25 cellular contexts compared by ENCODE assay signal in the genomic region with DNA sequence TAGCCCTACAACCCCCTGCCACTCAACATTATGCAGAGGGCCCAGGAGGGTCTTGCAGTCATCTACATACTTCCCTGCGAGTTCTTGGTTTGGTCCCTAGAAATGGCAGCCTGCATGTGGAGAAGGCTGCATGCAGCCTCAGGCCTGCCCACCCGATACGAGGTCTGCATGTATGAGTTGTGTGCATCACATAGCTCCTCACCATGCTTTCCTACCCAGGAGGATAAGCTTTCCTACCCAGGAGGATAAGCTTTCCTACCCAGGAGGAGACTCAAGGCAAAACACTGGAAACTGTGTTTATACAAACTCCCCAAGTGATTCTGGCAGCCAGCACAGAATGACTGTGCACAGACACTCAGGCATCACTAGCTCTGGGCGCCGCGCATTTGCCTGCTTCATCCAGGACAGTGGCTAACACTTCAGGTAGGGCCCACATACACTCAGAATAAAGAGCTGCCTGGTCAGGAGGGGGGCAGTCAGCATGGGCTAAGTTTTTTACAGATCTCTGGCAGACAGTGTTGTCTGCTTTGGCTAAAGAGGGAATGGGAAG.
DNase-seq lines count a peak whose midpoint lies in the region; ATAC-seq and TF ChIP-seq lines count a peak whose summit lies in the region.
"Had no signal": no experiment of that assay in that cellular context is flagged by ENCODE, and none has a peak within 500 bp of the region (broad histone marks: within the 10 kb centered on the region; RNA-seq: fewer than 3 reads in every experiment).

No MANE protein-coding gene starts in this region.

- H3K4me2 ChIP-seq in Karpas-422 (ENCODE audit: low read depth, low read length, poor library complexity, severe bottlenecking): no peak overlapping the region

- H3K27me3 Mint-ChIP-seq in mesothelial cell of epicardium (ENCODE audit: low read depth) (no peaks in the 10 kb centered on the region), T-cell (peaks cover 0 to 7% of the 10 kb centered on the region in 2 donors)

- no peaks in the 10 kb centered on the region for H4K20me1 ChIP-seq in Karpas-422 (ENCODE audit: insufficient read depth, low read depth, low read length)

- H3K27ac Mint-ChIP-seq in mesothelial cell of epicardium (peak overlapping the region; percentile 60), T-cell (no peak overlapping the region)
- H3K27ac Mint-ChIP-seq: activated CD4-positive, alpha-beta T cell treated with anti-CD3 and anti-CD28 coated beads for 36 hours; CD4-positive, alpha-beta T cell; T-helper 1 cell treated with Interleukin-12 subunit alpha and Interleukin-12 subunit beta and Interleukin-4 antibody, amounts not matched to agents 30 μg/mL and 1 μg/mL, for 36 hours had no signal

- H3K4me3 ChIP-seq in Karpas-422 (ENCODE audit: low read length): no peak overlapping the region
- H3K4me3 ChIP-seq in brain microvascular endothelial cell (ENCODE audit: low read depth, low read length): no peak overlapping the region
- no peak overlapping the region for H3K4me3 ChIP-seq in thyroid gland (replicated peaks in 1 of 3)
- H3K4me3 ChIP-seq in BE2C (ENCODE audit: low read depth, low read length): no peak overlapping the region
- H3K4me3 ChIP-seq: breast epithelium, colonic mucosa, Peyer's patch, SJCRH30, suprapubic skin had no signal

- no peak overlapping the region for H2AFZ ChIP-seq in Karpas-422 (ENCODE audit: low read length)

- CTCF ChIA-PET in T-cell (lab: Charles Lee): no interaction called here

- intact Hi-C loops in thyroid gland (cut with DNase I): no loop called here

- H3K79me2 ChIP-seq in Karpas-422 (ENCODE audit: low read length): no peaks in the 10 kb centered on the region

- TF ChIP-seq POLR2A in thyroid gland (IDR thresholded peaks at IDR 0.05): no peak

- H3K27ac ChIP-seq in Karpas-422 (ENCODE audit: low read length): no peak overlapping the region
- no peak overlapping the region for H3K27ac ChIP-seq in brain microvascular endothelial cell
- peak overlapping the region; percentile 47 to 71 (median 71) for H3K27ac ChIP-seq in thyroid gland
- H3K27ac ChIP-seq: colonic mucosa, SJCRH30, suprapubic skin had no signal

- no peaks in the 10 kb centered on the region for H3K36me3 Mint-ChIP-seq in mesothelial cell of epicardium
- no peaks in the 10 kb centered on the region for H3K36me3 Mint-ChIP-seq in T-cell

- no peak overlapping the region for H3K4me3 Mint-ChIP-seq in mesothelial cell of epicardium
- H3K4me3 Mint-ChIP-seq in T-cell: no peak overlapping the region
- H3K4me3 Mint-ChIP-seq: activated CD4-positive, alpha-beta T cell treated with anti-CD3 and anti-CD28 coated beads for 36 hours; CD4-positive, alpha-beta T cell; effector memory CD8-positive, alpha-beta T cell; T-helper 1 cell treated with Interleukin-12 subunit alpha and Interleukin-12 subunit beta and Interleukin-4 antibody, amounts not matched to agents 30 μg/mL and 1 μg/mL, for 36 hours had no signal

- H3K9ac ChIP-seq in Karpas-422 (ENCODE audit: low read length): no peak overlapping the region

- no peaks in the 10 kb centered on the region for H3K9me2 ChIP-seq in Karpas-422 (replicated peaks; ENCODE audit: insufficient read depth, low read length)

- 74 to 81% methylated on average over 4 to 6 of the region's 6 CpGs for WGBS in thyroid gland, 2 donors

- peaks cover 35% of the 10 kb centered on the region for H3K4me1 Mint-ChIP-seq in mesothelial cell of epicardium
- no peaks in the 10 kb centered on the region for H3K4me1 Mint-ChIP-seq in T-cell
- H3K4me1 Mint-ChIP-seq: activated CD4-positive, alpha-beta T cell treated with anti-CD3 and anti-CD28 coated beads for 36 hours had no signal

- in situ Hi-C loops in brain microvascular endothelial cell (cut with HindIII; ENCODE audit: low pct_ligation_motif_present, low sequenced_read_pairs): no loop called here

- no peaks in the 10 kb centered on the region for H3K36me3 ChIP-seq in Karpas-422 (ENCODE audit: insufficient read depth, low read length)
- H3K36me3 ChIP-seq in brain microvascular endothelial cell (replicated peaks): no peaks in the 10 kb centered on the region
- no peaks in the 10 kb centered on the region for H3K36me3 ChIP-seq in thyroid gland
- no peaks in the 10 kb centered on the region for H3K36me3 ChIP-seq in BE2C
- H3K36me3 ChIP-seq: breast epithelium, colonic mucosa, Peyer's patch, SJCRH30, suprapubic skin had no signal

- no peaks in the 10 kb centered on the region for H3K27me3 ChIP-seq in Karpas-422 (ENCODE audit: low read length)
- H3K27me3 ChIP-seq in brain microvascular endothelial cell (replicated peaks): no peaks in the 10 kb centered on the region
- H3K27me3 ChIP-seq in thyroid gland: no peaks in the 10 kb centered on the region
- H3K27me3 ChIP-seq in BE2C: no peaks in the 10 kb centered on the region
- H3K27me3 ChIP-seq: breast epithelium, colonic mucosa, Peyer's patch, SJCRH30, suprapubic skin had no signal

- no peak for ATAC-seq in HG02623 (IDR thresholded peaks at IDR 0.05; ENCODE audit: unreplicated experiment)
- no peak for ATAC-seq in T-cell (replicated peaks in 1 of 4)
- ATAC-seq: activated CD4-positive, alpha-beta T cell treated with anti-CD3 and anti-CD28 coated beads for 36 hours; effector memory CD8-positive, alpha-beta T cell had no signal

- TF ChIP-seq CTCF in brain microvascular endothelial cell (IDR thresholded peaks at IDR 0.05; ENCODE audit: low read depth, low read length, missing control alignments): no peak
- TF ChIP-seq CTCF in mesothelial cell of epicardium (IDR thresholded peaks at IDR 0.05; ENCODE audit: unreplicated experiment): no peak
- TF ChIP-seq CTCF in thyroid gland (IDR thresholded peaks at IDR 0.05): no peak
- no peak for TF ChIP-seq CTCF in BE2C (IDR thresholded peaks at IDR 0.05; ENCODE audit: low read depth, low read length)

- POLR2A ChIA-PET in T-cell (lab: Charles Lee): no interaction called here

- DNase-seq in Karpas-422: peak; percentile 16
- DNase-seq in brain microvascular endothelial cell: peak; percentile 50
- DNase-seq in mesothelial cell of epicardium (ENCODE audit: low spot score in 2 of 2, unreplicated experiment in 2 of 2): no peak
- DNase-seq in thyroid gland: peak; percentile 89 to 94
- DNase-seq in T-cell: no peak
- no peak for DNase-seq in BE2C
- DNase-seq: activated CD4-positive, alpha-beta T cell treated with anti-CD3 and anti-CD28 coated beads for 36 hours; activated CD8-positive, alpha-beta memory T cell treated with anti-CD3 and anti-CD28 coated beads for 24 hours; activated gamma-delta T cell; activated T-cell treated with anti-CD3 and anti-CD28 coated beads, Interleukin-2, amount 50 U/mL, for 1 hour; CD4-positive, alpha-beta T cell; colonic mucosa; effector memory CD8-positive, alpha-beta T cell; KBM-7; kidney; NCI-H1694 treated with DMSO at 0.1 percent for 48 hours; NCI-H526; Peyer's patch; SJCRH30; small intestine; stimulated activated CD4-positive, alpha-beta T cell treated with anti-CD3 and anti-CD28 coated beads, Interleukin-1b, Interleukin-23, amount 100 ng/mL, for 48 hours had no signal

- H3K9me3 ChIP-seq in Karpas-422 (ENCODE audit: low read length) (no peaks in the 10 kb centered on the region), thyroid gland (no peaks in the 10 kb centered on the region), BE2C (no peaks in the 10 kb centered on the region)
- H3K9me3 ChIP-seq: breast epithelium, colonic mucosa, Peyer's patch, SJCRH30, suprapubic skin had no signal

- H3K9me3 Mint-ChIP-seq in mesothelial cell of epicardium (no peaks in the 10 kb centered on the region), T-cell (no peaks in the 10 kb centered on the region)
- H3K9me3 Mint-ChIP-seq: CD4-positive, alpha-beta T cell; effector memory CD8-positive, alpha-beta T cell; T-helper 1 cell treated with Interleukin-12 subunit alpha and Interleukin-12 subunit beta and Interleukin-4 antibody, amounts not matched to agents 30 μg/mL and 1 μg/mL, for 36 hours had no signal

- H3K4me1 ChIP-seq in Karpas-422 (ENCODE audit: low read length): no peaks in the 10 kb centered on the region
- peaks cover 21 to 23% of the 10 kb centered on the region in 2 donors for H3K4me1 ChIP-seq in thyroid gland
- no peaks in the 10 kb centered on the region for H3K4me1 ChIP-seq in BE2C
- H3K4me1 ChIP-seq: colonic mucosa, Peyer's patch, SJCRH30 had no signal

Comparison
In these comparisons a context has a peak if more than half of its experiments do, and no peak if none do; other contexts are left out.
1. DNase-seq: peak in Karpas-422 (single experiment), brain microvascular endothelial cell (single experiment) and thyroid gland (2 of 2); none in mesothelial cell of epicardium (0 of 2), T-cell (0 of 34) and BE2C (single experiment).
2. H3K27ac ChIP-seq: peak in thyroid gland (3 of 3); none in Karpas-422 (single experiment) and brain microvascular endothelial cell (single experiment).